ENCODE assay signal across 1 cellular context in the genomic region with DNA sequence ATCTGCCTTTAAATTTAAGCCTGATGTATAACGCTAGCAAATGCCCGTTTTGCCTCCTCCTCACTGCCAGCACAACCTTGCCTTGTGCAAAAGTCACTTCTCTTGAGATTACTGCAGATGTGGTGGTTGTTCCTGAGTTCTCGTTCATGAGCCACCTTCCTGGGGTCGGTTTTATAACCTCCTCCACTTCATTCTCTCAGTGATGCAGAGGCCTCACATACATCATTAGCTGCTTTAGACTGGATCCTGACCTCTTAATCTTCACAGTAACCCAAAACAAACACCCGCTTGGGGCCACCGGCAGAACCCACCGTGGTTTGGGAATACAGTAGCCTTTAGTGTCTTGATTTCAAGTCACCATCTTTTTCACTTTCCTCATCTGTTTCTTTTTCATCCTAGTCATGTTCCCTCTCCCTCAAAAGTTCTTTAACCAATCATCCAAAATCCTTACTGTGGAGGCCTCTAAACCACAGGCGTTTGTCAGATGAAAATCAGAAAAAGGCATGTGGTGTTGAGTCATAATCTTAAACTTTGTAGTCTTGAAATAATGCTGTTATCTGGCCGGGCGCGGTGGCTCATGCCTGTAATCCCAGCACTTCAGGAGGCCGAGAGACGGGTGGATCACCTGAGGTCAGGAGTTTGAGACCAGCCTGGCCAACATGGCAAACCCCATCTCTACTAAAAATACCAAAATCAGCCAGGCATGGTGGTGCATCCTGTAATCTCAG.
TF ChIP-seq lines count a peak whose summit lies in the region.

No MANE protein-coding gene starts in this region.

TF ChIP-seq in K562, 482 proteins besides CTCF, POLR2A, EP300 and RAD21 (continued from another document):
- TF ChIP-seq MITF (IDR thresholded peaks at IDR 0.05) (0 out of 2 replicates have a peak, but pooled peaks have one; percentile 39), CBFA2T2 (conservative IDR thresholded peaks at IDR 0.05) (peak; percentile 80), ZFX (CRISPR knock-in tag; IDR thresholded peaks at IDR 0.05) (peak; percentile 19; the same call in 1 of the 2 replicates), HDAC2 (IDR thresholded peaks at IDR 0.05) (peak; percentile 69; the same call in 1 of the 2 replicates), MEF2D (tag; conservative IDR thresholded peaks at IDR 0.05; ENCODE audit: low read depth) (peak; percentile 65; the same call in 1 of the 2 replicates), ESRRA (IDR thresholded peaks at IDR 0.05; ENCODE audit: borderline replicate concordance, low read depth) (peak; percentile 42; the same call in 1 of the 2 replicates), SMARCE1 (IDR thresholded peaks at IDR 0.05) (peak; percentile 80), ZBTB26 (CRISPR knock-in tag; IDR thresholded peaks at IDR 0.05) (no peak), TBP (optimal IDR thresholded peaks at IDR 0.05; ENCODE audit: low read depth, low read length) (peak; percentile 93), TAL1 (IDR thresholded peaks at IDR 0.05) (peak; percentile 69), GTF2E2 (tag; IDR thresholded peaks at IDR 0.05) (no peak), LEF1 (IDR thresholded peaks at IDR 0.05) (peak; percentile 44; the same call in 1 of the 2 replicates), SMARCA4 (IDR thresholded peaks at IDR 0.05) (peak; percentile 67; the same call in 1 of the 2 replicates), ZNF146 (CRISPR knock-in tag; IDR thresholded peaks at IDR 0.05; ENCODE audit: unreplicated experiment) (no peak), BHLHE40 (IDR thresholded peaks at IDR 0.05; ENCODE audit: low read length) (peak; percentile 78), HDAC1 (IDR thresholded peaks at IDR 0.05) (peak in 1 of 2 experiments; percentile 85; a peak in 2 of 4 replicates), ZNF184 (CRISPR knock-in tag; IDR thresholded peaks at IDR 0.05) (no peak), TOE1 (IDR thresholded peaks at IDR 0.05; ENCODE audit: borderline replicate concordance) (peak; percentile 68; the same call in 1 of the 2 replicates), TOE1 (CRISPR knock-in tag; IDR thresholded peaks at IDR 0.05; ENCODE audit: borderline replicate concordance, low read depth) (no peak), ADNP (tag; IDR thresholded peaks at IDR 0.05) (peak; percentile 92), ARNT (IDR thresholded peaks at IDR 0.05) (no peak), TCF7L2 (IDR thresholded peaks at IDR 0.05; ENCODE audit: low read depth, low read length) (no peak), TARDBP (IDR thresholded peaks at IDR 0.05) (peak; percentile 46; the same call in 1 of the 2 replicates), JUN (IDR thresholded peaks at IDR 0.05; ENCODE audit: borderline replicate concordance, low read depth, low read length) (0 out of 2 replicates have a peak, but pooled peaks have one; percentile 38), JUN (CRISPR knock-in tag; IDR thresholded peaks at IDR 0.05; ENCODE audit: borderline replicate concordance) (no peak)
